In the genomic region with DNA sequence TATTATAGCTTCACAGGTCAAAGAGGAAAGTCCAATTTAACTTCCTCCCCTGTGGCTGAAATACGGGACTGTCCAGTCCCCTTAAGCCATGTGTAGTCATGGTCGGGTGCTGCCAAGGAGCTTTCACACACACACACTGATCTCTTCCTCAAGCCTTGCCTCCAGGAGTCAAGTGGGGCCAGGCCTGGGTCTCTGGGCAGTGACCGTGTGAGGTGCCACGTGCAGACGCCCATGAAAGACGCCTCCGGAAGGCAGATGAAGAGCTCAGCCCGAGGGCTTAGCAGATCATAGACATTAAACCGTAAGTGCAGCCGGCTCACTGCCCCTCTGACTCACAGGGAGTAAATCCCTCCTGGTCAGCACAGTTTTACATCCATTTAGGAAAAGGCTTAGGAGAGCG, we compare ENCODE assay signal across 1 cellular context.
TF ChIP-seq lines count a peak whose summit lies in the region.

No MANE protein-coding gene starts in this region.

TF ChIP-seq in HepG2, 621 proteins besides CTCF, POLR2A, EP300 and RAD21 (continued from another document and continues in another):
- TF ChIP-seq, protein P1, sequence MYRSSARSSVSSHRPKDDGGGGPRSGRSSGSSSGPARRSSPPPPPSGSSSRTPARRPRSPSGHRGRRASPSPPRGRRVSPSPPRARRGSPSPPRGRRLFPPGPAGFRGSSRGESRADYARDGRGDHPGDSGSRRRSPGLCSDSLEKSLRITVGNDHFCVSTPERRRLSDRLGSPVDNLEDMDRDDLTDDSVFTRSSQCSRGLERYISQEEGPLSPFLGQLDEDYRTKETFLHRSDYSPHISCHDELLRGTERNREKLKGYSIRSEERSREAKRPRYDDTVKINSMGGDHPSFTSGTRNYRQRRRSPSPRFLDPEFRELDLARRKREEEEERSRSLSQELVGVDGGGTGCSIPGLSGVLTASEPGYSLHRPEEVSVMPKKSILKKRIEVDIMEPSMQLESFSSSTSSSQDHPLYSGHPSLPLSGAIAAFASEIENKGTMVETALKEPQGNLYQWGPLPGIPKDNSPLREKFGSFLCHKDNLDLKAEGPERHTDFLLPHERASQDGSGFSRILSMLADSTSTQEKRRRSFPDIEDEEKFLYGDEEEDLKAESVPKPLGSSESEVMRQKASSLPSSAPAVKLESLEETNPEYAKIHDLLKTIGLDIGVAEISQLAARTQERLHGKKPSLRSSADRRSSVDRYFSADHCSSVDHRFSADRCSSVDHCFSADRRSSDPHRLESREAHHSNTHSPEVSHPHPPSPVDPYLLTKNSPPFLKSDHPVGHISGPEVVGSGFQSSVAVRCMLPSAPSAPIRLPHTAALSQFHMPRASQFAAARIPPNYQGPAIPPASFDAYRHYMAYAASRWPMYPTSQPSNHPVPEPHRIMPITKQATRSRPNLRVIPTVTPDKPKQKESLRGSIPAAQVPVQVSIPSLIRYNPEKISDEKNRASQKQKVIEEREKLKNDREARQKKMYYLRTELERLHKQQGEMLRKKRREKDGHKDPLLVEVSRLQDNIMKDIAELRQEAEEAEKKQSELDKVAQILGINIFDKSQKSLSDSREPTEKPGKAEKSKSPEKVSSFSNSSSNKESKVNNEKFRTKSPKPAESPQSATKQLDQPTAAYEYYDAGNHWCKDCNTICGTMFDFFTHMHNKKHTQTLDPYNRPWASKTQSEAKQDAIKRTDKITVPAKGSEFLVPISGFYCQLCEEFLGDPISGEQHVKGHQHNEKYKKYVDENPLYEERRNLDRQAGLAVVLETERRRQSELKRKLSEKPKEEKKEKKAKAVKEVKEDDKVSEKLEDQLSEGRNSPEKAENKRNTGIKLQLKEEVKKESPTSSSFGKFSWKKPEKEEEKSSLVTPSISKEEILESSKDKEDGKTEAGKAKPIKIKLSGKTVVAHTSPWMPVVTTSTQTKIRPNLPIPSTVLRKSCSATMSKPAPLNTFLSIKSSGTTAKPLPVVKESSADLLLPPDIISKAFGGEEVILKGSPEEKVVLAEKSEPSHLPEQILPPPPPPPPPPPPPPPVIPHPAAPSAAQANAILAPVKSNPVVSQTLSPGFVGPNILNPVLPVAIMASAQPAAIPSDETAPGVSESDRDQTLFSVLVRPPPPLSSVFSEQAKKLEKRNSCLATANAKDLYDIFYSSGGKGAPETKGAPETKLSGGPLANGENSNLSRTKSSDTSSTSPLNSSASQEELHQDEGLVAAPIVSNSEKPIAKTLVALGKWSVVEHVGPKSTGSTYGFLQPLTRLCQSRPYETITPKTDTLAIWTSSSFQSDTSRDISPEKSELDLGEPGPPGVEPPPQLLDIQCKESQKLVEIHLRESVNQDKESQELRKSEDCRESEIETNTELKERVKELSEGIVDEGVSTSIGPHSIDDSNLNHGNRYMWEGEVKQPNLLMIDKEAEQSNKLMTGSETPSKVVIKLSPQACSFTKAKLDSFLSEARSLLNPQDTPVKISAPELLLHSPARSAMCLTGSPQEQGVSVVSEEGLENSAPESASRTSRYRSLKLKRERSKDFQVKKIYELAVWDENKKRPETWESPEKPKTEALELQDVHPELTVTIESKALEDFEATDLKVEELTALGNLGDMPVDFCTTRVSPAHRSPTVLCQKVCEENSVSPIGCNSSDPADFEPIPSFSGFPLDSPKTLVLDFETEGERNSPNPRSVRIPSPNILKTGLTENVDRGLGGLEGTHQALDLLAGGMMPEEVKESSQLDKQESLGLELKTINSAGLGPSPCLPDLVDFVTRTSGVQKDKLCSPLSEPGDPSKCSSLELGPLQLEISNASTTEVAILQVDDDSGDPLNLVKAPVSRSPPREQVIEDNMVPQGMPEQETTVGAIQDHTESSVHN (CRISPR knock-in tag; IDR thresholded peaks at IDR 0.05): no peak
- TF ChIP-seq, protein P2, sequence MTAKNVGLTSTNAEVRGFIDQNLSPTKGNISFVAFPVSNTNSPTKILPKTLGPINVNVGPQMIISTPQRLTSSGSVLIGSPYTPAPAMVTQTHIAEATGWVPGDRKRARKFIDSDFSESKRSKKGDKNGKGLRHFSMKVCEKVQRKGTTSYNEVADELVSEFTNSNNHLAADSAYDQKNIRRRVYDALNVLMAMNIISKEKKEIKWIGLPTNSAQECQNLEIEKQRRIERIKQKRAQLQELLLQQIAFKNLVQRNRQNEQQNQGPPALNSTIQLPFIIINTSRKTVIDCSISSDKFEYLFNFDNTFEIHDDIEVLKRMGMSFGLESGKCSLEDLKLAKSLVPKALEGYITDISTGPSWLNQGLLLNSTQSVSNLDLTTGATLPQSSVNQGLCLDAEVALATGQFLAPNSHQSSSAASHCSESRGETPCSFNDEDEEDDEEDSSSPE (CRISPR knock-in tag; IDR thresholded peaks at IDR 0.05): 0 out of 2 replicates have a peak, but pooled peaks have one; percentile 25
- TF ChIP-seq, protein P3, sequence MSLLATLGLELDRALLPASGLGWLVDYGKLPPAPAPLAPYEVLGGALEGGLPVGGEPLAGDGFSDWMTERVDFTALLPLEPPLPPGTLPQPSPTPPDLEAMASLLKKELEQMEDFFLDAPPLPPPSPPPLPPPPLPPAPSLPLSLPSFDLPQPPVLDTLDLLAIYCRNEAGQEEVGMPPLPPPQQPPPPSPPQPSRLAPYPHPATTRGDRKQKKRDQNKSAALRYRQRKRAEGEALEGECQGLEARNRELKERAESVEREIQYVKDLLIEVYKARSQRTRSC (CRISPR knock-in tag; IDR thresholded peaks at IDR 0.05; ENCODE audit: low read depth): no peak
- TF ChIP-seq, protein P4, sequence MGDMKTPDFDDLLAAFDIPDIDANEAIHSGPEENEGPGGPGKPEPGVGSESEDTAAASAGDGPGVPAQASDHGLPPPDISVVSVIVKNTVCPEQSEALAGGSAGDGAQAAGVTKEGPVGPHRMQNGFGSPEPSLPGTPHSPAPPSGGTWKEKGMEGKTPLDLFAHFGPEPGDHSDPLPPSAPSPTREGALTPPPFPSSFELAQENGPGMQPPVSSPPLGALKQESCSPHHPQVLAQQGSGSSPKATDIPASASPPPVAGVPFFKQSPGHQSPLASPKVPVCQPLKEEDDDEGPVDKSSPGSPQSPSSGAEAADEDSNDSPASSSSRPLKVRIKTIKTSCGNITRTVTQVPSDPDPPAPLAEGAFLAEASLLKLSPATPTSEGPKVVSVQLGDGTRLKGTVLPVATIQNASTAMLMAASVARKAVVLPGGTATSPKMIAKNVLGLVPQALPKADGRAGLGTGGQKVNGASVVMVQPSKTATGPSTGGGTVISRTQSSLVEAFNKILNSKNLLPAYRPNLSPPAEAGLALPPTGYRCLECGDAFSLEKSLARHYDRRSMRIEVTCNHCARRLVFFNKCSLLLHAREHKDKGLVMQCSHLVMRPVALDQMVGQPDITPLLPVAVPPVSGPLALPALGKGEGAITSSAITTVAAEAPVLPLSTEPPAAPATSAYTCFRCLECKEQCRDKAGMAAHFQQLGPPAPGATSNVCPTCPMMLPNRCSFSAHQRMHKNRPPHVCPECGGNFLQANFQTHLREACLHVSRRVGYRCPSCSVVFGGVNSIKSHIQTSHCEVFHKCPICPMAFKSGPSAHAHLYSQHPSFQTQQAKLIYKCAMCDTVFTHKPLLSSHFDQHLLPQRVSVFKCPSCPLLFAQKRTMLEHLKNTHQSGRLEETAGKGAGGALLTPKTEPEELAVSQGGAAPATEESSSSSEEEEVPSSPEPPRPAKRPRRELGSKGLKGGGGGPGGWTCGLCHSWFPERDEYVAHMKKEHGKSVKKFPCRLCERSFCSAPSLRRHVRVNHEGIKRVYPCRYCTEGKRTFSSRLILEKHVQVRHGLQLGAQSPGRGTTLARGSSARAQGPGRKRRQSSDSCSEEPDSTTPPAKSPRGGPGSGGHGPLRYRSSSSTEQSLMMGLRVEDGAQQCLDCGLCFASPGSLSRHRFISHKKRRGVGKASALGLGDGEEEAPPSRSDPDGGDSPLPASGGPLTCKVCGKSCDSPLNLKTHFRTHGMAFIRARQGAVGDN (CRISPR knock-in tag; IDR thresholded peaks at IDR 0.05): peak; percentile 74
- TF ChIP-seq ZNF12 (CRISPR knock-in tag; IDR thresholded peaks at IDR 0.05) (no peak), SUZ12 (IDR thresholded peaks at IDR 0.05; ENCODE audit: low read depth, low read length) (no peak), POLR2AphosphoS5 (IDR thresholded peaks at IDR 0.05; ENCODE audit: low read depth, low read length) (no peak), SYNCRIP (IDR thresholded peaks at IDR 0.05; ENCODE audit: insufficient read depth, low read depth, low read length) (no peak), SIX4 (CRISPR knock-in tag; IDR thresholded peaks at IDR 0.05) (no peak), ZSCAN12 (CRISPR knock-in tag; IDR thresholded peaks at IDR 0.05) (no peak), BHLHE40 (IDR thresholded peaks at IDR 0.05; ENCODE audit: low read length) (0 out of 2 replicates have a peak, but pooled peaks have one; percentile 35), FOXA1 (IDR thresholded peaks at IDR 0.05) (no peak), FOXA1 (CRISPR knock-in tag; IDR thresholded peaks at IDR 0.05) (no peak), ZNF232 (CRISPR knock-in tag; IDR thresholded peaks at IDR 0.05; ENCODE audit: borderline replicate concordance) (0 out of 2 replicates have a peak, but pooled peaks have one; percentile 30), YY1 (IDR thresholded peaks at IDR 0.05; ENCODE audit: insufficient read depth, insufficient replicate concordance, low read depth, low read length) (no peak), ZNF160 (CRISPR knock-in tag; IDR thresholded peaks at IDR 0.05) (0 out of 2 replicates have a peak, but pooled peaks have one; percentile 21), ZBTB7A (CRISPR knock-in tag; IDR thresholded peaks at IDR 0.05) (0 out of 2 replicates have a peak, but pooled peaks have one; percentile 38), SSRP1 (CRISPR knock-in tag; IDR thresholded peaks at IDR 0.05) (no peak), SALL1 (CRISPR knock-in tag; IDR thresholded peaks at IDR 0.05) (peak; percentile 43; the same call in 1 of the 2 replicates)
- TF ChIP-seq, protein P5, sequence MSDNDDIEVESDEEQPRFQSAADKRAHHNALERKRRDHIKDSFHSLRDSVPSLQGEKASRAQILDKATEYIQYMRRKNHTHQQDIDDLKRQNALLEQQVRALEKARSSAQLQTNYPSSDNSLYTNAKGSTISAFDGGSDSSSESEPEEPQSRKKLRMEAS (IDR thresholded peaks at IDR 0.05): peak; percentile 70; the same call in 1 of the 2 replicates
- TF ChIP-seq, protein P6, sequence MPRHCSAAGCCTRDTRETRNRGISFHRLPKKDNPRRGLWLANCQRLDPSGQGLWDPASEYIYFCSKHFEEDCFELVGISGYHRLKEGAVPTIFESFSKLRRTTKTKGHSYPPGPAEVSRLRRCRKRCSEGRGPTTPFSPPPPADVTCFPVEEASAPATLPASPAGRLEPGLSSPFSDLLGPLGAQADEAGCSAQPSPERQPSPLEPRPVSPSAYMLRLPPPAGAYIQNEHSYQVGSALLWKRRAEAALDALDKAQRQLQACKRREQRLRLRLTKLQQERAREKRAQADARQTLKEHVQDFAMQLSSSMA (CRISPR knock-in tag; IDR thresholded peaks at IDR 0.05): no peak
- TF ChIP-seq, protein P7, sequence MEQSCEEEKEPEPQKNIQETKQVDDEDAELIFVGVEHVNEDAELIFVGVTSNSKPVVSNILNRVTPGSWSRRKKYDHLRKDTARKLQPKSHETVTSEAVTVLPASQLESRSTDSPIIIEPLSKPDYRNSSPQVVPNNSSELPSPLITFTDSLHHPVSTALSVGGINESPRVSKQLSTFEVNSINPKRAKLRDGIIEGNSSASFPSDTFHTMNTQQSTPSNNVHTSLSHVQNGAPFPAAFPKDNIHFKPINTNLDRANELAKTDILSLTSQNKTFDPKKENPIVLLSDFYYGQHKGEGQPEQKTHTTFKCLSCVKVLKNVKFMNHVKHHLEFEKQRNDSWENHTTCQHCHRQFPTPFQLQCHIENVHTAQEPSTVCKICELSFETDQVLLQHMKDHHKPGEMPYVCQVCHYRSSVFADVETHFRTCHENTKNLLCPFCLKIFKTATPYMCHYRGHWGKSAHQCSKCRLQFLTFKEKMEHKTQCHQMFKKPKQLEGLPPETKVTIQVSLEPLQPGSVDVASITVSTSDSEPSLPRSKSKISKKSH (CRISPR knock-in tag; IDR thresholded peaks at IDR 0.05; ENCODE audit: borderline replicate concordance): no peak
- TF ChIP-seq, protein P8, sequence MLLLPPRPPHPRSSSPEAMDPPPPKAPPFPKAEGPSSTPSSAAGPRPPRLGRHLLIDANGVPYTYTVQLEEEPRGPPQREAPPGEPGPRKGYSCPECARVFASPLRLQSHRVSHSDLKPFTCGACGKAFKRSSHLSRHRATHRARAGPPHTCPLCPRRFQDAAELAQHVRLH (CRISPR knock-in tag; IDR thresholded peaks at IDR 0.05; ENCODE audit: borderline replicate concordance, low read depth): no peak
- TF ChIP-seq, protein P9, sequence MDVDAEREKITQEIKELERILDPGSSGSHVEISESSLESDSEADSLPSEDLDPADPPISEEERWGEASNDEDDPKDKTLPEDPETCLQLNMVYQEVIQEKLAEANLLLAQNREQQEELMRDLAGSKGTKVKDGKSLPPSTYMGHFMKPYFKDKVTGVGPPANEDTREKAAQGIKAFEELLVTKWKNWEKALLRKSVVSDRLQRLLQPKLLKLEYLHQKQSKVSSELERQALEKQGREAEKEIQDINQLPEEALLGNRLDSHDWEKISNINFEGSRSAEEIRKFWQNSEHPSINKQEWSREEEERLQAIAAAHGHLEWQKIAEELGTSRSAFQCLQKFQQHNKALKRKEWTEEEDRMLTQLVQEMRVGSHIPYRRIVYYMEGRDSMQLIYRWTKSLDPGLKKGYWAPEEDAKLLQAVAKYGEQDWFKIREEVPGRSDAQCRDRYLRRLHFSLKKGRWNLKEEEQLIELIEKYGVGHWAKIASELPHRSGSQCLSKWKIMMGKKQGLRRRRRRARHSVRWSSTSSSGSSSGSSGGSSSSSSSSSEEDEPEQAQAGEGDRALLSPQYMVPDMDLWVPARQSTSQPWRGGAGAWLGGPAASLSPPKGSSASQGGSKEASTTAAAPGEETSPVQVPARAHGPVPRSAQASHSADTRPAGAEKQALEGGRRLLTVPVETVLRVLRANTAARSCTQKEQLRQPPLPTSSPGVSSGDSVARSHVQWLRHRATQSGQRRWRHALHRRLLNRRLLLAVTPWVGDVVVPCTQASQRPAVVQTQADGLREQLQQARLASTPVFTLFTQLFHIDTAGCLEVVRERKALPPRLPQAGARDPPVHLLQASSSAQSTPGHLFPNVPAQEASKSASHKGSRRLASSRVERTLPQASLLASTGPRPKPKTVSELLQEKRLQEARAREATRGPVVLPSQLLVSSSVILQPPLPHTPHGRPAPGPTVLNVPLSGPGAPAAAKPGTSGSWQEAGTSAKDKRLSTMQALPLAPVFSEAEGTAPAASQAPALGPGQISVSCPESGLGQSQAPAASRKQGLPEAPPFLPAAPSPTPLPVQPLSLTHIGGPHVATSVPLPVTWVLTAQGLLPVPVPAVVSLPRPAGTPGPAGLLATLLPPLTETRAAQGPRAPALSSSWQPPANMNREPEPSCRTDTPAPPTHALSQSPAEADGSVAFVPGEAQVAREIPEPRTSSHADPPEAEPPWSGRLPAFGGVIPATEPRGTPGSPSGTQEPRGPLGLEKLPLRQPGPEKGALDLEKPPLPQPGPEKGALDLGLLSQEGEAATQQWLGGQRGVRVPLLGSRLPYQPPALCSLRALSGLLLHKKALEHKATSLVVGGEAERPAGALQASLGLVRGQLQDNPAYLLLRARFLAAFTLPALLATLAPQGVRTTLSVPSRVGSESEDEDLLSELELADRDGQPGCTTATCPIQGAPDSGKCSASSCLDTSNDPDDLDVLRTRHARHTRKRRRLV (CRISPR knock-in tag; IDR thresholded peaks at IDR 0.05): no peak
